In genomic region chr20:32648761-32649615, GRCh38 we compare ENCODE assay signal across 19 cellular contexts. TPM values are rescaled to one million over a fixed set of nuclear protein-coding genes. Genes with fewer than 3 reads are reported as not detected.
DNase-seq lines count a peak whose midpoint lies in the region; ATAC-seq and TF ChIP-seq lines count a peak whose summit lies in the region.
"Had no signal": no experiment of that assay in that cellular context is flagged by ENCODE, and none has a peak within 500 bp of the region (broad histone marks: within the 10 kb centered on the region; RNA-seq: fewer than 3 reads in every experiment).

No MANE protein-coding gene starts in this region.

- no peak for ATAC-seq in T-helper 17 cell
- ATAC-seq in HG02973 (IDR thresholded peaks at IDR 0.05; ENCODE audit: unreplicated experiment) = no peak
- no peak for ATAC-seq in T-cell (replicated peaks in 1 of 4)
- ATAC-seq: stimulated activated naive B cell treated with anti-CD40 and anti-IgM and Interleukin-4, amounts not matched to agents 10 μg/mL and 1 μg/mL and 100 μg/mL, for 72 hours had no signal

- TF ChIP-seq CTCF in fibroblast of pulmonary artery (IDR thresholded peaks at IDR 0.05; ENCODE audit: low read length, missing control alignments) = no peak

- no peak for DNase-seq in activated T-cell treated with anti-CD3 and anti-CD28 coated beads, Interleukin-2, amount 50 U/mL, for 24 hours
- no peak for DNase-seq in activated T-cell treated with anti-CD3 and anti-CD28 coated beads, Interleukin-2, amount 50 U/mL, for 48 hours
- DNase-seq in T-helper 17 cell (no peak), fibroblast of pulmonary artery (ENCODE audit: low read depth) (peak; percentile 53), Kasumi-1 (lab: John Stamatoyannopoulos, UW) (no peak), T-cell (no peak), hypothalamus (lab: John Stamatoyannopoulos, UW) (no peak)
- DNase-seq: activated gamma-delta T cell treated with Interleukin-2 at 50 U/mL for 16 hours; Caco-2; GDM1; lower lobe of right lung; NCI-H1930; NCI-H82; stimulated activated naive B cell treated with anti-CD40 and anti-IgM and Interleukin-4, amounts not matched to agents 10 μg/mL and 1 μg/mL and 100 μg/mL, for 72 hours had no signal

- H3K4me3 Mint-ChIP-seq in activated T-cell treated with anti-CD3 and anti-CD28 coated beads, Interleukin-2, amount 50 U/mL, for 24 hours = no peak overlapping the region
- H3K4me3 Mint-ChIP-seq in T-helper 17 cell (no peak overlapping the region), T-cell (no peak overlapping the region)
- H3K4me3 Mint-ChIP-seq: stimulated activated naive B cell treated with anti-CD40 and anti-IgM and Interleukin-4, amounts not matched to agents 10 μg/mL and 1 μg/mL and 100 μg/mL, for 72 hours had no signal

- POLR2A ChIA-PET in T-cell (lab: Charles Lee) = no interaction called here

- peaks cover 9% of the 10 kb centered on the region for H3K4me1 Mint-ChIP-seq in activated T-cell treated with anti-CD3 and anti-CD28 coated beads, Interleukin-2, amount 50 U/mL, for 24 hours (ENCODE audit: low read depth)
- peaks cover 4% of the 10 kb centered on the region for H3K4me1 Mint-ChIP-seq in T-helper 17 cell
- H3K4me1 Mint-ChIP-seq in T-cell = peaks cover 6 to 13% (median 8%) of the 10 kb centered on the region in 3 donors

- H3K27me3 Mint-ChIP-seq in activated T-cell treated with anti-CD3 and anti-CD28 coated beads, Interleukin-2, amount 50 U/mL, for 24 hours = no peaks in the 10 kb centered on the region
- no peaks in the 10 kb centered on the region for H3K27me3 Mint-ChIP-seq in T-helper 17 cell
- no peaks in the 10 kb centered on the region for H3K27me3 Mint-ChIP-seq in T-cell

- H3K27ac Mint-ChIP-seq in activated T-cell treated with anti-CD3 and anti-CD28 coated beads, Interleukin-2, amount 50 U/mL, for 24 hours = peak overlapping the region; percentile 57
- H3K27ac Mint-ChIP-seq in T-helper 17 cell = peak overlapping the region; percentile 56
- H3K27ac Mint-ChIP-seq in T-cell = no peak overlapping the region
- H3K27ac Mint-ChIP-seq: stimulated activated naive B cell treated with anti-CD40 and anti-IgM and Interleukin-4, amounts not matched to agents 10 μg/mL and 1 μg/mL and 100 μg/mL, for 72 hours had no signal

- no peaks in the 10 kb centered on the region for H3K9me3 Mint-ChIP-seq in activated T-cell treated with anti-CD3 and anti-CD28 coated beads, Interleukin-2, amount 50 U/mL, for 24 hours
- no peaks in the 10 kb centered on the region for H3K9me3 Mint-ChIP-seq in T-cell
- H3K9me3 Mint-ChIP-seq: stimulated activated naive B cell treated with anti-CD40 and anti-IgM and Interleukin-4, amounts not matched to agents 10 μg/mL and 1 μg/mL and 100 μg/mL, for 72 hours had no signal

- no peaks in the 10 kb centered on the region for H3K36me3 Mint-ChIP-seq in activated T-cell treated with anti-CD3 and anti-CD28 coated beads, Interleukin-2, amount 50 U/mL, for 24 hours (ENCODE audit: low read depth)
- H3K36me3 Mint-ChIP-seq in T-helper 17 cell (ENCODE audit: low read depth) (no peaks in the 10 kb centered on the region), T-cell (no peaks in the 10 kb centered on the region)
- H3K36me3 Mint-ChIP-seq: stimulated activated naive B cell treated with anti-CD40 and anti-IgM and Interleukin-4, amounts not matched to agents 10 μg/mL and 1 μg/mL and 100 μg/mL, for 72 hours had no signal

- no peaks in the 10 kb centered on the region for H3K9me3 ChIP-seq in T-helper 17 cell (ENCODE audit: control insufficient read depth, low read length, poor library complexity, severe bottlenecking)
- H3K9me3 ChIP-seq: A549, ascending aorta, Caco-2, lower lobe of right lung, SJSA1 had no signal

- CTCF ChIA-PET in T-cell (lab: Charles Lee) = interaction anchor here in 1 of 2 donors (1.1 kb wide), 1 partner anchor 127 kb away, joined by 4 read pairs; no protein-coding TSS in a partner anchor

- H3K4me3 ChIP-seq in fibroblast of pulmonary artery (replicated peaks; ENCODE audit: low read depth, low read length) = no peak overlapping the region
- H3K4me3 ChIP-seq: A549, ascending aorta, lower lobe of right lung, SJSA1 had no signal

RNA-seq across cellular contexts. Expression of gene C20orf203, which starts 24.8 kb away (rescaled TPM):
- total RNA-seq in T-helper 17 cell = under 1 TPM; 0.10 to 0.20 TPM
- total RNA-seq in T-cell = under 1 TPM; 0.13 to 0.96 (median 0.23) TPM
- total RNA-seq: activated CD8-positive, alpha-beta memory T cell treated with anti-CD3 and anti-CD28 coated beads for 36 hours; ascending aorta; Caco-2; lower lobe of right lung; SJSA1 had no signal

Comparison
In these comparisons a context has a peak if more than half of its experiments do, and no peak if none do; other contexts are left out.
1. H3K27ac Mint-ChIP-seq: peak in activated T-cell treated with anti-CD3 and anti-CD28 coated beads, Interleukin-2, amount 50 U/mL, for 24 hours (single experiment) and T-helper 17 cell (single experiment); none in T-cell (0 of 2).